In genomic region chr1:245262876-245263625, GRCh38 we compare ENCODE assay signal across 17 cellular contexts.
DNase-seq lines count a peak whose midpoint lies in the region; ATAC-seq lines count a peak whose summit lies in the region.
"Had no signal": no experiment of that assay in that cellular context is flagged by ENCODE, and none has a peak within 500 bp of the region (broad histone marks: within the 10 kb centered on the region; RNA-seq: fewer than 3 reads in every experiment).

No MANE protein-coding gene starts in this region.

- CTCF ChIA-PET in CD4-positive, alpha-beta memory T cell (lab: Charles Lee; ENCODE audit: partially characterized antibody): no interaction called here

- H3K9me3 ChIP-seq in mesodermal cell (ENCODE audit: control insufficient read depth, low read length): no peaks in the 10 kb centered on the region
- H3K9me3 ChIP-seq in CD4-positive, alpha-beta memory T cell (ENCODE audit: control insufficient read depth in 1 of 2, low read length in 2 of 2): no peaks in the 10 kb centered on the region
- H3K9me3 ChIP-seq: Peyer's patch had no signal

- no peaks in the 10 kb centered on the region for H3K36me3 Mint-ChIP-seq in CD4-positive, alpha-beta memory T cell
- no peaks in the 10 kb centered on the region for H3K36me3 Mint-ChIP-seq in activated T-cell treated with anti-CD3 and anti-CD28 coated beads, Interleukin-2, amount 50 U/mL, for 4 hours (ENCODE audit: insufficient read depth)

- H3K27me3 ChIP-seq in CD4-positive, alpha-beta memory T cell (ENCODE audit: insufficient read depth, low read length): no peaks in the 10 kb centered on the region
- H3K27me3 ChIP-seq: Peyer's patch had no signal

- ATAC-seq in activated T-cell treated with anti-CD3 and anti-CD28 coated beads, Interleukin-2, amount 50 U/mL, for 4 hours: no peak
- ATAC-seq: K562 had no signal

- peaks cover 0 to 4% (median 0%) of the 10 kb centered on the region in 8 donors for H3K9me3 Mint-ChIP-seq in CD4-positive, alpha-beta memory T cell
- H3K9me3 Mint-ChIP-seq in activated T-cell treated with anti-CD3 and anti-CD28 coated beads, Interleukin-2, amount 50 U/mL, for 4 hours: no peaks in the 10 kb centered on the region

- peak overlapping the region; percentile 45 for H3K27ac ChIP-seq in mesodermal cell (ENCODE audit: low read depth, low read length, severe bottlenecking)
- H3K27ac ChIP-seq in CD4-positive, alpha-beta memory T cell (ENCODE audit: low read depth, low read length): no peak overlapping the region
- H3K27ac ChIP-seq: 22Rv1, HL-60, Peyer's patch had no signal

- DNase-seq in NCI-H82 (lab: John Stamatoyannopoulos, UW) (peak; percentile 31), NCI-H82 treated with DMSO at 0.1 percent for 48 hours (lab: John Stamatoyannopoulos, UW; ENCODE audit: unreplicated experiment) (no peak), cerebellar cortex (ENCODE audit: low spot score) (peak; percentile 53), DMS 273 (lab: John Stamatoyannopoulos, UW; ENCODE audit: unreplicated experiment) (no peak)
- DNase-seq in activated CD4-positive, alpha-beta T cell treated with anti-CD3 and anti-CD28 coated beads for 48 hours: no peak
- no peak for DNase-seq in CD4-positive, alpha-beta memory T cell
- no peak for DNase-seq in activated T-cell treated with anti-CD3 and anti-CD28 coated beads, Interleukin-2, amount 50 U/mL, for 4 hours
- DNase-seq: DMS53, NCI-H1436 treated with DMSO at 0.1 percent for 48 hours, NCI-H2081 treated with DMSO at 0.1 percent for 48 hours, NCI-H2227 treated with DMSO at 0.1 percent for 48 hours, Peyer's patch, SHP77 treated with DMSO at 0.1 percent for 48 hours had no signal

- H3K4me3 ChIP-seq in mesodermal cell (ENCODE audit: extremely low read depth, insufficient read depth, low read length, poor library complexity, severe bottlenecking): no peak overlapping the region
- H3K4me3 ChIP-seq in CD4-positive, alpha-beta memory T cell (ENCODE audit: low read length in 2 of 2): no peak overlapping the region
- H3K4me3 ChIP-seq: K562, Peyer's patch had no signal

- intact Hi-C loops in CD4-positive, alpha-beta memory T cell (cut with micrococcal nuclease): no loop called here

- 92 to 93% methylated on average over 9 to 10 of the region's 12 CpGs for WGBS in mesodermal cell (ENCODE audit: insufficient coverage in 2 of 2), 2 experiments

- peaks cover 7% of the 10 kb centered on the region for H3K4me1 ChIP-seq in mesodermal cell (ENCODE audit: control insufficient read depth, insufficient read depth, low read length, poor library complexity, severe bottlenecking)
- no peaks in the 10 kb centered on the region for H3K4me1 ChIP-seq in CD4-positive, alpha-beta memory T cell (ENCODE audit: insufficient read depth, low read length)
- H3K4me1 ChIP-seq: Peyer's patch had no signal

- no peak overlapping the region for H3K27ac Mint-ChIP-seq in CD4-positive, alpha-beta memory T cell

- POLR2A ChIA-PET in CD4-positive, alpha-beta memory T cell (lab: Charles Lee; ENCODE audit: partially characterized antibody): no interaction called here

- H3K27me3 Mint-ChIP-seq in CD4-positive, alpha-beta memory T cell: peaks cover 0 to 2% of the 10 kb centered on the region in 2 donors
- H3K27me3 Mint-ChIP-seq in activated T-cell treated with anti-CD3 and anti-CD28 coated beads, Interleukin-2, amount 50 U/mL, for 4 hours (ENCODE audit: low read depth): peaks cover 4% of the 10 kb centered on the region

- H3K36me3 ChIP-seq in mesodermal cell (ENCODE audit: control insufficient read depth, insufficient read depth, low read length): no peaks in the 10 kb centered on the region
- H3K36me3 ChIP-seq in CD4-positive, alpha-beta memory T cell (ENCODE audit: insufficient read depth, low read length): no peaks in the 10 kb centered on the region
- H3K36me3 ChIP-seq: Peyer's patch had no signal

- H3K4me3 Mint-ChIP-seq in CD4-positive, alpha-beta memory T cell: no peak overlapping the region
- no peak overlapping the region for H3K4me3 Mint-ChIP-seq in activated T-cell treated with anti-CD3 and anti-CD28 coated beads, Interleukin-2, amount 50 U/mL, for 4 hours

- no peaks in the 10 kb centered on the region for H3K4me1 Mint-ChIP-seq in CD4-positive, alpha-beta memory T cell
- H3K4me1 Mint-ChIP-seq in activated T-cell treated with anti-CD3 and anti-CD28 coated beads, Interleukin-2, amount 50 U/mL, for 4 hours (ENCODE audit: low read depth): no peaks in the 10 kb centered on the region

Comparison
In these comparisons a context has a peak if more than half of its experiments do, and no peak if none do; other contexts are left out.
1. DNase-seq: peak in NCI-H82 (single experiment) and cerebellar cortex (single experiment); none in NCI-H82 treated with DMSO at 0.1 percent for 48 hours (single experiment), activated CD4-positive, alpha-beta T cell treated with anti-CD3 and anti-CD28 coated beads for 48 hours (single experiment), CD4-positive, alpha-beta memory T cell (0 of 5), DMS 273 (single experiment) and activated T-cell treated with anti-CD3 and anti-CD28 coated beads, Interleukin-2, amount 50 U/mL, for 4 hours (single experiment).